Comparison of ENCODE assay signal across 8 cellular contexts in the genomic region with DNA sequence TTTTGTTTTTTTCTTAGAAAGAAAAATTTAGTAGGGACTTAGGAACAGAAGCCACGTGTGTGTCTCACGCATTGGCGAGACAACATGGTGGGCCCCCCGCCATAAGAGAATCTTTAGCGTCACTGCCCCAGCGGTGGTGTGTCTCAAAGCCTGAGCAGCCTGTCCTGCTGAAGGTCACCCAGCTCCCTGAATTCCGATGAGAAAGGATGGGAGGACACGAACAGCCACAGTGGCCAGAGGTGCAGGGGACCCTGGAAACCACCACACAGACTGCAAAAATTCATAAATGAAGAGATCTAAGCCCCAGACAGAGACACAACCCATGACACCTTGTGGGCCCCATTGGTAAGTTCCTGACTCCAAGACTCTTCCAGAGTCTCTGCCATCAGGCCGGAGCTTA.
"Had no signal": no experiment of that assay in that cellular context is flagged by ENCODE, and none has a peak within 500 bp of the region (broad histone marks: within the 10 kb centered on the region; RNA-seq: fewer than 3 reads in every experiment).

No MANE protein-coding gene starts in this region.

- FAIRE-seq: H1, H54, HepG2 had no signal

- H3K27ac ChIP-seq: HL-60 had no signal

- H3K4me3 ChIP-seq: GM23338 had no signal

- ATAC-seq: GM23338, HepG2 had no signal

- DNase-seq: H9, HCEC 1CT, KBM-7 had no signal
